In genomic region chr3:15377961-15378791, GRCh38 we compare ENCODE assay signal across 1 cellular context.
TF ChIP-seq lines count a peak whose summit lies in the region.

No MANE protein-coding gene starts in this region.

TF ChIP-seq in GM12878, 131 proteins besides CTCF, POLR2A, EP300 and RAD21 (continued from another document and continues in another):
- TF ChIP-seq CHD2 (IDR thresholded peaks at IDR 0.05; ENCODE audit: borderline replicate concordance, low read depth, low read length) (peak; percentile 82), PRDM15 (CRISPR knock-in tag; IDR thresholded peaks at IDR 0.05) (no peak), TCF7 (IDR thresholded peaks at IDR 0.05; ENCODE audit: borderline replicate concordance) (no peak), PKNOX1 (IDR thresholded peaks at IDR 0.05) (peak; percentile 68), ETV6 (conservative IDR thresholded peaks at IDR 0.05 in 1 of 2, IDR thresholded peaks at IDR 0.05 in 1 of 2; ENCODE audit: borderline replicate concordance in 1 of 2, low read depth in 1 of 2) (no peak), CHD4 (IDR thresholded peaks at IDR 0.05) (no peak), SUPT20H (IDR thresholded peaks at IDR 0.05; ENCODE audit: borderline replicate concordance, control insufficient read depth, low read depth, low read length) (no peak), SMAD5 (IDR thresholded peaks at IDR 0.05; ENCODE audit: low read depth) (no peak), FOXK2 (IDR thresholded peaks at IDR 0.05) (no peak), ATF7 (IDR thresholded peaks at IDR 0.05; ENCODE audit: low read depth) (peak; percentile 91), NR2F1 (conservative IDR thresholded peaks at IDR 0.05) (no peak; the same call in 1 of the 2 replicates), CBX5 (IDR thresholded peaks at IDR 0.05; ENCODE audit: low read depth) (0 out of 2 replicates have a peak, but pooled peaks have one; percentile 12), USF2 (IDR thresholded peaks at IDR 0.05; ENCODE audit: borderline replicate concordance, low read depth, low read length) (no peak), BCL11A (IDR thresholded peaks at IDR 0.05; ENCODE audit: low read depth, low read length) (no peak), RBBP5 (conservative IDR thresholded peaks at IDR 0.05) (no peak), MTA3 (IDR thresholded peaks at IDR 0.05; ENCODE audit: borderline replicate concordance, low read length) (no peak), ATF3 (IDR thresholded peaks at IDR 0.05; ENCODE audit: borderline replicate concordance, extremely low read depth, low read depth, low read length) (no peak), ZSCAN29 (IDR thresholded peaks at IDR 0.05) (no peak), ZNF384 (IDR thresholded peaks at IDR 0.05; ENCODE audit: borderline replicate concordance, low read depth, low read length) (no peak), IKZF2 (IDR thresholded peaks at IDR 0.05) (peak in 1 of 2 experiments; percentile 28; a peak in 1 of 4 replicates), MTA2 (IDR thresholded peaks at IDR 0.05; ENCODE audit: low read depth) (peak; percentile 90), CEBPB (IDR thresholded peaks at IDR 0.05; ENCODE audit: borderline replicate concordance in 1 of 2, low read depth in 2 of 2, low read length in 2 of 2) (no peak), CREB1 (IDR thresholded peaks at IDR 0.05; ENCODE audit: low read depth) (peak; percentile 94), IRF3 (IDR thresholded peaks at IDR 0.05) (0 out of 2 replicates have a peak, but pooled peaks have one; percentile 49), WRNIP1 (IDR thresholded peaks at IDR 0.05; ENCODE audit: borderline replicate concordance, low read depth, low read length) (no peak), SIX5 (IDR thresholded peaks at IDR 0.05; ENCODE audit: low read depth, low read length, severe bottlenecking) (peak; percentile 65), CBX3 (IDR thresholded peaks at IDR 0.05; ENCODE audit: borderline replicate concordance, low read depth) (no peak), MEF2B (IDR thresholded peaks at IDR 0.05; ENCODE audit: partially characterized antibody, poor library complexity, severe bottlenecking) (peak; percentile 61), SPI1 (IDR thresholded peaks at IDR 0.05; ENCODE audit: borderline replicate concordance, insufficient read depth, low read depth, low read length) (no peak), TCF3 (IDR thresholded peaks at IDR 0.05; ENCODE audit: borderline replicate concordance, insufficient read depth, low read depth, low read length) (no peak), ELK1 (IDR thresholded peaks at IDR 0.05; ENCODE audit: low read depth, low read length) (peak; percentile 85), MXI1 (IDR thresholded peaks at IDR 0.05; ENCODE audit: low read depth, low read length) (peak; percentile 99), CEBPZ (IDR thresholded peaks at IDR 0.05; ENCODE audit: low read depth, low read length) (no peak), KDM1A (IDR thresholded peaks at IDR 0.05; ENCODE audit: borderline replicate concordance) (no peak), SREBF2 (IDR thresholded peaks at IDR 0.05; ENCODE audit: low read length) (no peak), GATAD2B (conservative IDR thresholded peaks at IDR 0.05; ENCODE audit: low read depth) (0 out of 2 replicates have a peak, but pooled peaks have one; percentile 36), ZBED1 (IDR thresholded peaks at IDR 0.05; ENCODE audit: borderline replicate concordance) (no peak), SUZ12 (IDR thresholded peaks at IDR 0.05; ENCODE audit: unreplicated experiment) (no peak), MAX (IDR thresholded peaks at IDR 0.05; ENCODE audit: low read depth, low read length) (no peak), ZNF217 (IDR thresholded peaks at IDR 0.05) (no peak), STAT3 (IDR thresholded peaks at IDR 0.05; ENCODE audit: low read depth, low read length) (0 out of 2 replicates have a peak, but pooled peaks have one; percentile 80), BCL3 (IDR thresholded peaks at IDR 0.05; ENCODE audit: borderline replicate concordance, insufficient read depth, low read depth, low read length, poor library complexity, severe bottlenecking) (no peak), ASH2L (IDR thresholded peaks at IDR 0.05; ENCODE audit: borderline replicate concordance, low read depth) (no peak), RUNX3 (IDR thresholded peaks at IDR 0.05; ENCODE audit: low read length) (peak; percentile 70), YY1 (IDR thresholded peaks at IDR 0.05; ENCODE audit: low read depth, low read length) (peak; percentile 100), CHD1 (IDR thresholded peaks at IDR 0.05; ENCODE audit: low read depth, low read length) (no peak), REST (IDR thresholded peaks at IDR 0.05; ENCODE audit: low read depth, low read length) (no peak), LARP7 (IDR thresholded peaks at IDR 0.05) (peak; percentile 77), FOS (IDR thresholded peaks at IDR 0.05; ENCODE audit: borderline replicate concordance, extremely low read depth, insufficient read length) (no peak), KLF5 (IDR thresholded peaks at IDR 0.05; ENCODE audit: partially characterized antibody) (peak; percentile 64), FOXM1 (IDR thresholded peaks at IDR 0.05; ENCODE audit: low read depth, low read length) (peak; percentile 70), MYB (IDR thresholded peaks at IDR 0.05; ENCODE audit: borderline replicate concordance, low read depth, low read length) (no peak)
